9 cellular contexts compared by ENCODE assay signal in genomic region chr10:76303682-76304316, GRCh38.
DNase-seq lines count a peak whose midpoint lies in the region; ATAC-seq and TF ChIP-seq lines count a peak whose summit lies in the region.
"Had no signal": no experiment of that assay in that cellular context is flagged by ENCODE, and none has a peak within 500 bp of the region (broad histone marks: within the 10 kb centered on the region; RNA-seq: fewer than 3 reads in every experiment).

No MANE protein-coding gene starts in this region.

- H3K4me3 Mint-ChIP-seq in activated CD8-positive, alpha-beta T cell treated with anti-CD3 and anti-CD28 coated beads for 36 hours: no peak overlapping the region
- H3K4me3 Mint-ChIP-seq in activated CD8-positive, alpha-beta T cell treated with anti-CD3 and anti-CD28 coated beads, Interleukin-2, amount 10 ng/mL, durations not matched to agents 7 days and 5 days: no peak overlapping the region
- H3K4me3 Mint-ChIP-seq: CD4-positive, alpha-beta memory T cell had no signal

- no peak for TF ChIP-seq POLR2A in sigmoid colon (IDR thresholded peaks at IDR 0.05)

- DNase-seq in activated CD8-positive, alpha-beta T cell treated with anti-CD3 and anti-CD28 coated beads for 36 hours: peak; percentile 17
- no peak for DNase-seq in activated CD8-positive, alpha-beta T cell treated with anti-CD3 and anti-CD28 coated beads, Interleukin-2, amount 10 ng/mL, durations not matched to agents 7 days and 5 days
- DNase-seq in NCI-H526 treated with DMSO at 0.1 percent for 48 hours (lab: John Stamatoyannopoulos, UW) (peak; percentile 73), astrocyte of the hippocampus (ENCODE audit: low read depth, low spot score) (peak; percentile 89), hepatocyte (ENCODE audit: low spot score) (peak; percentile 89), sigmoid colon (peak; percentile 80), cortex of kidney (lab: John Stamatoyannopoulos, UW) (no peak)

- no peak overlapping the region for H3K4me3 ChIP-seq in hepatocyte
- H3K4me3 ChIP-seq in sigmoid colon: no peak overlapping the region

- H3K4me1 ChIP-seq in hepatocyte (ENCODE audit: insufficient read depth): peaks cover 27% of the 10 kb centered on the region
- peaks cover 0 to 28% (median 17%) of the 10 kb centered on the region in 4 donors for H3K4me1 ChIP-seq in sigmoid colon

- H3K27ac Mint-ChIP-seq in activated CD8-positive, alpha-beta T cell treated with anti-CD3 and anti-CD28 coated beads for 36 hours: no peak overlapping the region
- H3K27ac Mint-ChIP-seq in activated CD8-positive, alpha-beta T cell treated with anti-CD3 and anti-CD28 coated beads, Interleukin-2, amount 10 ng/mL, durations not matched to agents 7 days and 5 days: no peak overlapping the region

- no peaks in the 10 kb centered on the region for H3K27me3 Mint-ChIP-seq in activated CD8-positive, alpha-beta T cell treated with anti-CD3 and anti-CD28 coated beads for 36 hours
- H3K27me3 Mint-ChIP-seq in activated CD8-positive, alpha-beta T cell treated with anti-CD3 and anti-CD28 coated beads, Interleukin-2, amount 10 ng/mL, durations not matched to agents 7 days and 5 days (ENCODE audit: low read depth): no peaks in the 10 kb centered on the region
- H3K27me3 Mint-ChIP-seq: CD4-positive, alpha-beta memory T cell had no signal

- CTCF ChIA-PET in activated CD8-positive, alpha-beta T cell treated with anti-CD3 and anti-CD28 coated beads for 36 hours (lab: Charles Lee): interaction anchor here (1.7 kb wide), 1 partner anchor 10 kb away, joined by 4 read pairs; no protein-coding TSS in a partner anchor
- CTCF ChIA-PET in activated CD8-positive, alpha-beta T cell treated with anti-CD3 and anti-CD28 coated beads, Interleukin-2, amount 10 ng/mL, durations not matched to agents 7 days and 5 days (lab: Charles Lee): no interaction called here

- no peaks in the 10 kb centered on the region for H3K9me3 ChIP-seq in hepatocyte (ENCODE audit: low read depth)
- no peaks in the 10 kb centered on the region for H3K9me3 ChIP-seq in sigmoid colon

- H3K4me2 ChIP-seq in hepatocyte: peak overlapping the region; percentile 17

- H3K27ac ChIP-seq in hepatocyte (no peak overlapping the region), sigmoid colon (peak overlapping the region in 2 of 4 donors; percentile 39 to 44)

- no peaks in the 10 kb centered on the region for H3K9me2 ChIP-seq in hepatocyte (replicated peaks; ENCODE audit: insufficient read depth)

- no peak for ATAC-seq in activated CD8-positive, alpha-beta T cell treated with anti-CD3 and anti-CD28 coated beads for 36 hours
- no peak for ATAC-seq in activated CD8-positive, alpha-beta T cell treated with anti-CD3 and anti-CD28 coated beads, Interleukin-2, amount 10 ng/mL, durations not matched to agents 7 days and 5 days
- peak; percentile 48 for ATAC-seq in HG03469 (IDR thresholded peaks at IDR 0.05; ENCODE audit: unreplicated experiment)

- H2AFZ ChIP-seq in hepatocyte: no peak overlapping the region

- H3K9me3 Mint-ChIP-seq in activated CD8-positive, alpha-beta T cell treated with anti-CD3 and anti-CD28 coated beads for 36 hours: no peaks in the 10 kb centered on the region
- no peaks in the 10 kb centered on the region for H3K9me3 Mint-ChIP-seq in activated CD8-positive, alpha-beta T cell treated with anti-CD3 and anti-CD28 coated beads, Interleukin-2, amount 10 ng/mL, durations not matched to agents 7 days and 5 days (ENCODE audit: insufficient read depth)

- no peaks in the 10 kb centered on the region for H3K27me3 ChIP-seq in hepatocyte
- no peaks in the 10 kb centered on the region for H3K27me3 ChIP-seq in sigmoid colon

- no peaks in the 10 kb centered on the region for H3K36me3 Mint-ChIP-seq in activated CD8-positive, alpha-beta T cell treated with anti-CD3 and anti-CD28 coated beads for 36 hours (ENCODE audit: low read depth)
- H3K36me3 Mint-ChIP-seq in activated CD8-positive, alpha-beta T cell treated with anti-CD3 and anti-CD28 coated beads, Interleukin-2, amount 10 ng/mL, durations not matched to agents 7 days and 5 days (ENCODE audit: low read depth): no peaks in the 10 kb centered on the region
- H3K36me3 Mint-ChIP-seq: CD4-positive, alpha-beta memory T cell had no signal

- H3K36me3 ChIP-seq in hepatocyte (replicated peaks; ENCODE audit: insufficient read depth, low read depth) (no peaks in the 10 kb centered on the region), sigmoid colon (no peaks in the 10 kb centered on the region)

- H3K4me1 Mint-ChIP-seq in activated CD8-positive, alpha-beta T cell treated with anti-CD3 and anti-CD28 coated beads for 36 hours (ENCODE audit: low read depth): no peaks in the 10 kb centered on the region
- no peaks in the 10 kb centered on the region for H3K4me1 Mint-ChIP-seq in activated CD8-positive, alpha-beta T cell treated with anti-CD3 and anti-CD28 coated beads, Interleukin-2, amount 10 ng/mL, durations not matched to agents 7 days and 5 days (ENCODE audit: low read depth)
- H3K4me1 Mint-ChIP-seq: CD4-positive, alpha-beta memory T cell had no signal

- intact Hi-C loops in activated CD8-positive, alpha-beta T cell treated with anti-CD3 and anti-CD28 coated beads for 36 hours (cut with micrococcal nuclease): no loop called here
- intact Hi-C loops in sigmoid colon (cut with DNase I): loop anchor here (5.0 kb wide), 1 partner anchor 901 kb away; the partner anchor contains the start of gene ZNF503

- 28% methylated on average over 8 of the region's 8 CpGs for WGBS in hepatocyte (ENCODE audit: low lambda C conversion rate, missing lambda C conversion rate)
- 24 to 37% methylated on average over 8 of the region's 8 CpGs for WGBS in sigmoid colon, 2 donors

- TF ChIP-seq EP300 in sigmoid colon (IDR thresholded peaks at IDR 0.05): no peak

- H3K79me2 ChIP-seq in hepatocyte: no peaks in the 10 kb centered on the region

- no peaks in the 10 kb centered on the region for H4K20me1 ChIP-seq in hepatocyte (ENCODE audit: insufficient read depth, poor library complexity, severe bottlenecking)

- no peak for TF ChIP-seq CTCF in activated CD8-positive, alpha-beta T cell treated with anti-CD3 and anti-CD28 coated beads for 36 hours (IDR thresholded peaks at IDR 0.05)
- TF ChIP-seq CTCF in hepatocyte (IDR thresholded peaks at IDR 0.05; ENCODE audit: poor library complexity) (peak; percentile 78), sigmoid colon (IDR thresholded peaks at IDR 0.05) (peak in 3 of 4 experiments; percentile 27 to 41 (median 28))

- POLR2A ChIA-PET in activated CD8-positive, alpha-beta T cell treated with anti-CD3 and anti-CD28 coated beads for 36 hours (lab: Charles Lee): no interaction called here
- POLR2A ChIA-PET in activated CD8-positive, alpha-beta T cell treated with anti-CD3 and anti-CD28 coated beads, Interleukin-2, amount 10 ng/mL, durations not matched to agents 7 days and 5 days (lab: Charles Lee): interaction anchor here (0.7 kb wide), 1 partner anchor 416 kb away, joined by 6 read pairs; no protein-coding TSS in a partner anchor

Comparison
In these comparisons a context has a peak if more than half of its experiments do, and no peak if none do; other contexts are left out.
1. DNase-seq: peak in activated CD8-positive, alpha-beta T cell treated with anti-CD3 and anti-CD28 coated beads for 36 hours (single experiment), NCI-H526 treated with DMSO at 0.1 percent for 48 hours (single experiment), astrocyte of the hippocampus (single experiment), hepatocyte (single experiment) and sigmoid colon (single experiment); none in activated CD8-positive, alpha-beta T cell treated with anti-CD3 and anti-CD28 coated beads, Interleukin-2, amount 10 ng/mL, durations not matched to agents 7 days and 5 days (single experiment) and cortex of kidney (single experiment).